Comparison of ENCODE assay signal across 1 cellular context in the genomic region with DNA sequence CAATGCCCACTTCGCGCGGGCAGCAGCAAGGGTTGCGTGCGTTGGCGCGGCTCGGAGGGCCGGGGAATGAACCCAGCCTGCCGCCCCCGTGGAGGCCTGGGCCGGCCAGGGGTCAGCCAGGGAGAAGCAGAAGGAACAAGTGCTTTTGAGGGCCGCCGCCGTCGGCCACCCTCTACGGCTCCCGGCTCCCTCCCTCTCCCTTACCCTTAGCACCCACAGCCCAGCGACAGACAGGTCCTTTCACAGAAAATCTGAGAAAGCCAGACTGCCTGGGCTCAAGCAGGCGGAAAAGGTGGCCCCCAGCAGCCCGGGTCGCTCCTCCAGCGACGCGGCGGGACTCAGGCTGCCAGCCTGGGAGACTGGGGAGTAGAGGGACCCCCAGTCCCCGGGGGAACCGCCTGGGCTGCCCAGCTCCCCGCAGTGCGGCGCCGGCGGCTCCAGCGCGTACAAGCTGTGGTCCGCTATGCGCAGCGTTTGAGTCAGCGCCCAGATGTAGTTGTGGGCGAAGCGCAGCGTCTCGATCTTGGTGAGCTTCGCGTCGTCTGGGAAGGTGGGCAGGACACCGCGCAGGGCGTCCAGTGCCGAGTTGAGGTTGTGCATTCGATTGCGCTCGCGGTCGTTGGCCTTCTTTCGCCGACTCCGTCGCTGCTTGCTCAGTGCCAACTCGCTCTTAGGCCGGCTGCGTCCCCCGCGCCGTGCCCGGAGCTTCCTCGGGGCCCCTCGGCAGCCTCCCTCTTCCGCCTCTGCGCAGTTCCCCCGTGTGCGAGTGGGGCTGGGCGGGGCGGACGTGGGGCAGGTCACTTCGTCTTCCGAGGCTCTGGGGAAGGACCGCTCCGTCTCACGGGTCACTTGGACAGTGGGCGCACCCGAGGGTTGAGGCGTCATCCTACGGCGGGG.
A peak's percentile ranks its signal among the peaks of the same experiment; 100 is the strongest.
TF ChIP-seq lines count a peak whose summit lies in the region.

No MANE protein-coding gene starts in this region.

TF ChIP-seq in GM23338, 12 proteins besides CTCF, POLR2A, EP300 and RAD21 (continued from another document):
- TF ChIP-seq REST (IDR thresholded peaks at IDR 0.05; ENCODE audit: unreplicated experiment) (no peak), ETS1 (IDR thresholded peaks at IDR 0.05) (no peak), EZH2 (IDR thresholded peaks at IDR 0.05; ENCODE audit: low read depth, unreplicated experiment) (peak; percentile 69)
